8 cellular contexts compared by ENCODE assay signal in genomic region chr15:41116116-41116871, GRCh38. TPM values are rescaled to one million over a fixed set of nuclear protein-coding genes. Genes with fewer than 3 reads are reported as not detected.
DNase-seq lines count a peak whose midpoint lies in the region; TF ChIP-seq lines count a peak whose summit lies in the region.

INO80 (minus strand) TSS chr15:41116280; CDS start chr15:41096310, 19,970 bp downstream.

- WGBS in H9 (ENCODE audit: extremely low coverage, insufficient read length, low lambda C conversion rate): no CpG with 5 or more reads among the region's 61 CpGs
- WGBS in stomach, 5 donors: 0 to 2% (median 0%) methylated on average over 21 to 60 of the region's 61 CpGs

- H3T11ph ChIP-seq in H9 (ENCODE audit: low read length): no peak within 1 kb of the TSS

- H3K4me2 ChIP-seq in H9 (ENCODE audit: insufficient read depth, insufficient read length, low read length): peak within 1 kb of the TSS; percentile 88
- peak within 1 kb of the TSS; percentile 91 for H3K4me2 ChIP-seq in MM.1S (ENCODE audit: low read depth, low read length)
- peak within 1 kb of the TSS; percentile 83 for H3K4me2 ChIP-seq in neural cell (ENCODE audit: low read length)

- H3K18ac ChIP-seq in H9 (ENCODE audit: insufficient read length, low read depth, low read length): peak within 1 kb of the TSS; percentile 100

- no peak within 1 kb of the TSS for H2AK5ac ChIP-seq in H9 (ENCODE audit: insufficient read length, low read length)

- no peaks in the 10 kb centered on the region for H3K36me3 ChIP-seq in MM.1S (replicated peaks; ENCODE audit: insufficient read depth, low read length)
- no peaks in the 10 kb centered on the region for H3K36me3 ChIP-seq in neural cell (ENCODE audit: insufficient read depth, low read length)
- H3K36me3 ChIP-seq in stomach: no peaks in the 10 kb centered on the region

- peak within 1 kb of the TSS; percentile 95 to 99 (median 99) for H3K27ac Mint-ChIP-seq in H9

- TF ChIP-seq CTCF in H9 (conservative IDR thresholded peaks at IDR 0.05) (no peak), MM.1S (IDR thresholded peaks at IDR 0.05; ENCODE audit: low read length) (no peak), fibroblast of villous mesenchyme (IDR thresholded peaks at IDR 0.05; ENCODE audit: insufficient read depth, low read depth, low read length) (no peak), neural cell (IDR thresholded peaks at IDR 0.05; ENCODE audit: poor library complexity, severe bottlenecking) (peak; percentile 29), stomach (IDR thresholded peaks at IDR 0.05) (peak in 1 of 7 experiments; percentile 23)

- TF ChIP-seq POLR2A in stomach (IDR thresholded peaks at IDR 0.05): peak in 2 of 4 donors; percentile 80 to 81

- H3K9me3 ChIP-seq in H9 (ENCODE audit: control insufficient read depth, low read depth, low read length): no peaks in the 10 kb centered on the region
- H3K9me3 ChIP-seq in MM.1S (replicated peaks; ENCODE audit: insufficient read depth, low read length): no peaks in the 10 kb centered on the region
- H3K9me3 ChIP-seq in neural cell (ENCODE audit: low read length): no peaks in the 10 kb centered on the region
- H3K9me3 ChIP-seq in stomach: no peaks in the 10 kb centered on the region

- H3K4ac ChIP-seq in H9 (ENCODE audit: low read depth, low read length): no peak within 1 kb of the TSS; the same call in 1 of the 2 replicates

- peaks cover 2 to 12% of the 10 kb centered on the region in 2 experiments for H3K4me1 Mint-ChIP-seq in H9

- H2BK20ac ChIP-seq in H9 (ENCODE audit: low read depth, low read length, poor library complexity, severe bottlenecking): no peak within 1 kb of the TSS

- H3K23ac ChIP-seq in H9 (ENCODE audit: insufficient read length, low read depth, low read length): no peak within 1 kb of the TSS

- H3K56ac ChIP-seq in H9 (ENCODE audit: insufficient read length, low read depth, low read length): peak within 1 kb of the TSS; percentile 2

- H4K20me1 ChIP-seq in H9 (ENCODE audit: control insufficient read depth, insufficient read depth, insufficient read length) (no peaks in the 10 kb centered on the region), MM.1S (ENCODE audit: insufficient read depth, low read length) (no peaks in the 10 kb centered on the region), neural cell (ENCODE audit: insufficient read depth) (no peaks in the 10 kb centered on the region)

- peak within 1 kb of the TSS; percentile 48 for H4K5ac ChIP-seq in H9 (ENCODE audit: insufficient read length, low read depth, low read length)

- no peaks in the 10 kb centered on the region for H3K27me3 Mint-ChIP-seq in H9 (ENCODE audit: low read depth)

- intact Hi-C loops in stomach (cut with DNase I; ENCODE audit: low total_unique reads): no loop called here

- peak within 1 kb of the TSS; percentile 7 for H4K8ac ChIP-seq in H9 (replicated peaks; ENCODE audit: insufficient read length, low read depth, low read length)

- H3F3A ChIP-seq in MM.1S (ENCODE audit: insufficient read depth, low read length) (peaks cover 7% of the 10 kb centered on the region; the same call in 1 of the 2 replicates), neural cell (ENCODE audit: insufficient read depth, low read length, poor library complexity, severe bottlenecking) (no peaks in the 10 kb centered on the region)

- H3K9me3 Mint-ChIP-seq in H9: no peaks in the 10 kb centered on the region; a peak in 1 of 5 replicates

- H2BK120ac ChIP-seq in H9 (ENCODE audit: low read depth, low read length, poor library complexity, severe bottlenecking): peak within 1 kb of the TSS; percentile 70

- TF ChIP-seq RAD21 in neural cell (conservative IDR thresholded peaks at IDR 0.05): peak; percentile 15

- peak within 1 kb of the TSS; percentile 84 to 91 for H3K4me3 Mint-ChIP-seq in H9

- H3K27me3 ChIP-seq in H9 (ENCODE audit: insufficient read depth, low read length) (no peaks in the 10 kb centered on the region), MM.1S (replicated peaks; ENCODE audit: insufficient read depth, low read length) (no peaks in the 10 kb centered on the region), neural cell (ENCODE audit: insufficient read depth, low read depth, low read length) (no peaks in the 10 kb centered on the region), stomach (no peaks in the 10 kb centered on the region)

- H3K9ac ChIP-seq in H9 (ENCODE audit: extremely low read depth, insufficient read length, low read length) (peak within 1 kb of the TSS; percentile 98), MM.1S (ENCODE audit: low read length) (peak within 1 kb of the TSS; percentile 98), neural cell (ENCODE audit: low read length) (peak within 1 kb of the TSS; percentile 98)

- no peaks in the 10 kb centered on the region for H3K4me1 ChIP-seq in H9 (ENCODE audit: insufficient read depth, low read length)
- peaks cover 5% of the 10 kb centered on the region; the same call in 1 of the 2 replicates for H3K4me1 ChIP-seq in MM.1S (ENCODE audit: low read length)
- peaks cover 11 to 46% (median 35%) of the 10 kb centered on the region in 4 donors for H3K4me1 ChIP-seq in stomach

- H3K4me3 ChIP-seq in MM.1S (ENCODE audit: low read length): peak within 1 kb of the TSS; percentile 99
- H3K4me3 ChIP-seq in fibroblast of villous mesenchyme (ENCODE audit: low read depth, low read length): peak within 1 kb of the TSS; percentile 98
- H3K4me3 ChIP-seq in neural cell (ENCODE audit: low read length): peak within 1 kb of the TSS; percentile 78
- H3K4me3 ChIP-seq in stomach: peak within 1 kb of the TSS; percentile 70 to 95 (median 77)

- no peak within 1 kb of the TSS for H2BK15ac ChIP-seq in H9 (ENCODE audit: low read depth, low read length)

- H2BK12ac ChIP-seq in H9 (ENCODE audit: insufficient read length, low read depth, low read length): no peak within 1 kb of the TSS

- no peaks in the 10 kb centered on the region for H3K9me2 ChIP-seq in MM.1S (replicated peaks; ENCODE audit: insufficient read depth, low read length)
- H3K9me2 ChIP-seq in neural cell (ENCODE audit: insufficient read depth, low read length): no peaks in the 10 kb centered on the region

- H3K79me1 ChIP-seq in H9 (ENCODE audit: insufficient read depth, low read depth, low read length, poor library complexity, severe bottlenecking): peaks cover 6% of the 10 kb centered on the region

- peaks cover 2 to 16% (median 8%) of the 10 kb centered on the region in 3 experiments; a peak in 6 of 7 replicates for H3K36me3 Mint-ChIP-seq in H9 (ENCODE audit: insufficient read depth in 1 of 3, low read depth in 3 of 3)

- peak within 1 kb of the TSS; percentile 79 for H3K27ac ChIP-seq in H9 (ENCODE audit: insufficient read length, low read depth, low read length)
- H3K27ac ChIP-seq in MM.1S (ENCODE audit: low read length): peak within 1 kb of the TSS; percentile 90
- peak within 1 kb of the TSS; percentile 99 for H3K27ac ChIP-seq in neural cell (ENCODE audit: low read length)
- H3K27ac ChIP-seq in stomach: peak within 1 kb of the TSS; percentile 98 to 100 (median 100)

- peak within 1 kb of the TSS; percentile 93 for H2BK5ac ChIP-seq in H9 (ENCODE audit: insufficient read length, low read length)

- no peak within 1 kb of the TSS for H2AFZ ChIP-seq in H9 (ENCODE audit: low read length)
- H2AFZ ChIP-seq in MM.1S (ENCODE audit: low read length): peak within 1 kb of the TSS; percentile 84
- peak within 1 kb of the TSS; percentile 96 for H2AFZ ChIP-seq in neural cell (ENCODE audit: low read depth, low read length)

- peak within 1 kb of the TSS; percentile 100 for H3K14ac ChIP-seq in H9 (ENCODE audit: insufficient read depth, low read length)

- peaks cover 20% of the 10 kb centered on the region; the same call in 1 of the 2 replicates for H3K79me2 ChIP-seq in H9 (ENCODE audit: insufficient read depth, low read length)
- peaks cover 58% of the 10 kb centered on the region for H3K79me2 ChIP-seq in MM.1S (ENCODE audit: low read length)
- H3K79me2 ChIP-seq in neural cell (replicated peaks; ENCODE audit: insufficient read depth, low read length): peaks cover 22% of the 10 kb centered on the region

- H3K23me2 ChIP-seq in H9 (ENCODE audit: insufficient read length, low read depth, low read length, poor library complexity, severe bottlenecking): peaks cover 11% of the 10 kb centered on the region

- TF ChIP-seq EP300 in neural cell (conservative IDR thresholded peaks at IDR 0.05; ENCODE audit: poor library complexity, severe bottlenecking): peak; percentile 78
- no peak for TF ChIP-seq EP300 in stomach (IDR thresholded peaks at IDR 0.05)

- DNase-seq in ELF-1 (ENCODE audit: low read depth, low spot score) (peak; percentile 99), H9 (peak; percentile 98), MM.1S (peak; percentile 97), SIG-M5 (lab: John Stamatoyannopoulos, UW) (peak; percentile 89), activated gamma-delta T cell (lab: John Stamatoyannopoulos, UW) (peak; percentile 79), fibroblast of villous mesenchyme (ENCODE audit: low read depth) (peak; percentile 99), stomach (peak; percentile 98)

- no peak within 1 kb of the TSS for H4K91ac ChIP-seq in H9 (ENCODE audit: insufficient read length, low read depth, low read length)

TF ChIP-seq in neural cell, 6 proteins besides CTCF, POLR2A, EP300 and RAD21 (continues in another document):
- TF ChIP-seq TAF1 (IDR thresholded peaks at IDR 0.05; ENCODE audit: low read depth) (peak; percentile 79), SMC3 (conservative IDR thresholded peaks at IDR 0.05; ENCODE audit: poor library complexity) (no peak)

RNA-seq across cellular contexts. Expression of gene INO80, which starts in this region (rescaled TPM):
- total RNA-seq in H9 (2021) (25.6 and 29.2 TPM in 2 replicates), fibroblast of villous mesenchyme (21.6 and 29.8 TPM in 2 replicates), stomach (10 to 100 TPM; 28.1 to 40.8 (median 32.6) TPM)
- polyA plus RNA-seq in neural cell (8.4 and 9.5 TPM in 2 replicates), stomach (10 to 100 TPM in 1 of 3 donors, 1 to 10 TPM in 2; 4.6 to 13.1 (median 9.0) TPM)
- 30.1 and 31.4 TPM in 2 replicates for polyA minus RNA-seq in neural cell

Comparison
In these comparisons a context has a peak if more than half of its experiments do, and no peak if none do; other contexts are left out.
1. Peak in every context shown above with its lines: DNase-seq, H3K4me3 ChIP-seq and H3K27ac ChIP-seq.